ENCODE assay signal across 12 cellular contexts in the genomic region with DNA sequence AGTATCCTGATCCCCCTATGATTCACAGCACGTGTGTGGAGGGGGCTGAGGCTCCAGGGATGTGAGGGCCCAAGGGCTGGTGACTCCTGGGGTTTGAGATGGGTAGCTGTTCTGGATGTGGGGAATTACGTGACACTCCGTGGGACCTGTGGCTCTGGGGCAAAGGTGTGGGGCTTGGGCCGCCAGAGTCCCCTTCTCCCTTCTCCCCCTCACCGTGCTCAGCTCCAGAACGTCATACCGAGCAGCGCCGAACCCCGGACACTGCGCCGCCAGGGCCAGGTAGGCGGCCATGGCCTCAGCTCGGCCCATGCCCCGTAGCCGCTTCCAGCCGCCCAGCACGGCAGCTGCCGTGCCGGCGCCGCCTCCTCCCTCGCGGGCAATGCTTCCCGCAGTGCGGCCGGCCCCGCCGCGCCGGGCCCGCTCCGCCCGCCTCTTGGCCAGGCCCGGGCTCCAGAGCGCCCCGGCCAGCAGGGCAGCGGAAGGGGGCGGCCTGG. TPM values are rescaled to one million over a fixed set of nuclear protein-coding genes. Genes with fewer than 3 reads are reported as not detected.
DNase-seq lines count a peak whose midpoint lies in the region; ATAC-seq lines count a peak whose summit lies in the region.
"Had no signal": no experiment of that assay in that cellular context is flagged by ENCODE, and none has a peak within 500 bp of the region (broad histone marks: within the 10 kb centered on the region; RNA-seq: fewer than 3 reads in every experiment).

No MANE protein-coding gene starts in this region.

- H3K4me3 Mint-ChIP-seq in activated T-cell treated with anti-CD3 and anti-CD28 coated beads, Interleukin-2, amount 50 U/mL, for 24 hours: peak overlapping the region; percentile 12
- H3K4me3 Mint-ChIP-seq in activated T-helper 17 cell treated with anti-CD3 and anti-CD28 coated beads, Interleukin-2, amount 50 U/mL, for 72 hours: peak overlapping the region; percentile 43
- peak overlapping the region; percentile 10 to 49 for H3K4me3 Mint-ChIP-seq in stimulated activated naive B cell treated with anti-CD40 and anti-IgM and Interleukin-4, amounts not matched to agents 10 μg/mL and 1 μg/mL and 100 μg/mL, for 72 hours

- DNase-seq in activated T-cell treated with anti-CD3 and anti-CD28 coated beads, Interleukin-2, amount 50 U/mL, for 24 hours: no peak
- DNase-seq in activated T-cell treated with anti-CD3 and anti-CD28 coated beads, Interleukin-2, amount 50 U/mL, for 48 hours: no peak
- DNase-seq in iPS-NIHi7 (ENCODE audit: extremely low spot score) (peak; percentile 71), SKM-1 treated with dmso at 0.1 percent for 144 hours (lab: John Stamatoyannopoulos, UW; ENCODE audit: unreplicated experiment) (no peak), NCI-H1417 treated with DMSO at 0.1 percent for 48 hours (lab: John Stamatoyannopoulos, UW) (no peak)
- no peak for DNase-seq in stimulated activated naive B cell treated with anti-CD40 and anti-IgM and Interleukin-4, amounts not matched to agents 10 μg/mL and 1 μg/mL and 100 μg/mL, for 72 hours
- DNase-seq: activated T-cell treated with anti-CD3 and anti-CD28 coated beads for 4 hours, DMS79 treated with DMSO at 0.1 percent for 48 hours, NCI-H1694 had no signal

- no peaks in the 10 kb centered on the region for H3K9me3 Mint-ChIP-seq in activated T-cell treated with anti-CD3 and anti-CD28 coated beads, Interleukin-2, amount 50 U/mL, for 24 hours
- no peaks in the 10 kb centered on the region for H3K9me3 Mint-ChIP-seq in activated T-helper 17 cell treated with anti-CD3 and anti-CD28 coated beads, Interleukin-2, amount 50 U/mL, for 72 hours
- no peaks in the 10 kb centered on the region for H3K9me3 Mint-ChIP-seq in stimulated activated naive B cell treated with anti-CD40 and anti-IgM and Interleukin-4, amounts not matched to agents 10 μg/mL and 1 μg/mL and 100 μg/mL, for 72 hours

- H3K4me1 Mint-ChIP-seq in activated T-cell treated with anti-CD3 and anti-CD28 coated beads, Interleukin-2, amount 50 U/mL, for 24 hours (ENCODE audit: low read depth): peaks cover 24% of the 10 kb centered on the region
- peaks cover 4% of the 10 kb centered on the region for H3K4me1 Mint-ChIP-seq in activated T-helper 17 cell treated with anti-CD3 and anti-CD28 coated beads, Interleukin-2, amount 50 U/mL, for 72 hours
- peaks cover 23 to 30% of the 10 kb centered on the region in 2 donors for H3K4me1 Mint-ChIP-seq in stimulated activated naive B cell treated with anti-CD40 and anti-IgM and Interleukin-4, amounts not matched to agents 10 μg/mL and 1 μg/mL and 100 μg/mL, for 72 hours

- H3K27ac Mint-ChIP-seq in activated T-cell treated with anti-CD3 and anti-CD28 coated beads, Interleukin-2, amount 50 U/mL, for 24 hours: no peak overlapping the region
- no peak overlapping the region for H3K27ac Mint-ChIP-seq in activated T-helper 17 cell treated with anti-CD3 and anti-CD28 coated beads, Interleukin-2, amount 50 U/mL, for 72 hours
- H3K27ac Mint-ChIP-seq in stimulated activated naive B cell treated with anti-CD40 and anti-IgM and Interleukin-4, amounts not matched to agents 10 μg/mL and 1 μg/mL and 100 μg/mL, for 72 hours: no peak overlapping the region

- peaks cover 50% of the 10 kb centered on the region for H3K27me3 Mint-ChIP-seq in activated T-cell treated with anti-CD3 and anti-CD28 coated beads, Interleukin-2, amount 50 U/mL, for 24 hours
- H3K27me3 Mint-ChIP-seq in activated T-helper 17 cell treated with anti-CD3 and anti-CD28 coated beads, Interleukin-2, amount 50 U/mL, for 72 hours: peaks cover 13% of the 10 kb centered on the region
- peaks cover 36 to 57% of the 10 kb centered on the region in 2 donors for H3K27me3 Mint-ChIP-seq in stimulated activated naive B cell treated with anti-CD40 and anti-IgM and Interleukin-4, amounts not matched to agents 10 μg/mL and 1 μg/mL and 100 μg/mL, for 72 hours

- ATAC-seq in activated T-helper 17 cell treated with anti-CD3 and anti-CD28 coated beads, Interleukin-2, amount 50 U/mL, for 72 hours (replicated peaks): no peak
- ATAC-seq in stimulated activated naive B cell treated with anti-CD40 and anti-IgM and Interleukin-4, amounts not matched to agents 10 μg/mL and 1 μg/mL and 100 μg/mL, for 72 hours (replicated peaks): peak; percentile 2 to 5
- no peak for ATAC-seq in HG02763 (IDR thresholded peaks at IDR 0.05; ENCODE audit: unreplicated experiment)
- ATAC-seq: A549 had no signal

- peaks cover 18% of the 10 kb centered on the region for H3K36me3 Mint-ChIP-seq in activated T-cell treated with anti-CD3 and anti-CD28 coated beads, Interleukin-2, amount 50 U/mL, for 24 hours (ENCODE audit: low read depth)
- peaks cover 21% of the 10 kb centered on the region for H3K36me3 Mint-ChIP-seq in activated T-helper 17 cell treated with anti-CD3 and anti-CD28 coated beads, Interleukin-2, amount 50 U/mL, for 72 hours (ENCODE audit: low read depth)
- peaks cover 25 to 27% of the 10 kb centered on the region in 2 donors for H3K36me3 Mint-ChIP-seq in stimulated activated naive B cell treated with anti-CD40 and anti-IgM and Interleukin-4, amounts not matched to agents 10 μg/mL and 1 μg/mL and 100 μg/mL, for 72 hours

RNA-seq across cellular contexts. Expression of a gene that starts 7.0 kb away (rescaled TPM):
- total RNA-seq in activated T-helper 17 cell treated with anti-CD3 and anti-CD28 coated beads, Interleukin-2, amount 50 U/mL, for 72 hours: 1 to 10 TPM in 1 of 2 donors, under 1 TPM in 1; 0.61 to 1.5 TPM

RNA-seq across cellular contexts. Expression of a gene that starts 10.7 kb away (rescaled TPM):
- total RNA-seq in activated T-helper 17 cell treated with anti-CD3 and anti-CD28 coated beads, Interleukin-2, amount 50 U/mL, for 72 hours: 10 to 100 TPM in 1 of 2 donors, 1 to 10 TPM in 1; 7.5 to 15.7 TPM

RNA-seq across cellular contexts. Expression of a gene that starts 11.9 kb away (rescaled TPM):
- 1 to 10 TPM in 1 of 2 donors, under 1 TPM in 1; 0.82 to 1.1 TPM for total RNA-seq in activated T-helper 17 cell treated with anti-CD3 and anti-CD28 coated beads, Interleukin-2, amount 50 U/mL, for 72 hours

RNA-seq across cellular contexts. Expression of a gene that starts 12.6 kb away (rescaled TPM):
- total RNA-seq in activated T-helper 17 cell treated with anti-CD3 and anti-CD28 coated beads, Interleukin-2, amount 50 U/mL, for 72 hours: 1 to 10 TPM in 1 of 2 donors, under 1 TPM in 1; 0.61 to 2.8 TPM

Comparison
In these comparisons a context has a peak if more than half of its experiments do, and no peak if none do; other contexts are left out.
1. ATAC-seq: peak in stimulated activated naive B cell treated with anti-CD40 and anti-IgM and Interleukin-4, amounts not matched to agents 10 μg/mL and 1 μg/mL and 100 μg/mL, for 72 hours (2 of 2); none in activated T-helper 17 cell treated with anti-CD3 and anti-CD28 coated beads, Interleukin-2, amount 50 U/mL, for 72 hours (single experiment) and HG02763 (single experiment).
2. Peak in every context shown above with its lines, with median percentiles within 50 percentile points of each other: H3K4me3 Mint-ChIP-seq.